Comparison of ENCODE assay signal across 8 cellular contexts in the genomic region with DNA sequence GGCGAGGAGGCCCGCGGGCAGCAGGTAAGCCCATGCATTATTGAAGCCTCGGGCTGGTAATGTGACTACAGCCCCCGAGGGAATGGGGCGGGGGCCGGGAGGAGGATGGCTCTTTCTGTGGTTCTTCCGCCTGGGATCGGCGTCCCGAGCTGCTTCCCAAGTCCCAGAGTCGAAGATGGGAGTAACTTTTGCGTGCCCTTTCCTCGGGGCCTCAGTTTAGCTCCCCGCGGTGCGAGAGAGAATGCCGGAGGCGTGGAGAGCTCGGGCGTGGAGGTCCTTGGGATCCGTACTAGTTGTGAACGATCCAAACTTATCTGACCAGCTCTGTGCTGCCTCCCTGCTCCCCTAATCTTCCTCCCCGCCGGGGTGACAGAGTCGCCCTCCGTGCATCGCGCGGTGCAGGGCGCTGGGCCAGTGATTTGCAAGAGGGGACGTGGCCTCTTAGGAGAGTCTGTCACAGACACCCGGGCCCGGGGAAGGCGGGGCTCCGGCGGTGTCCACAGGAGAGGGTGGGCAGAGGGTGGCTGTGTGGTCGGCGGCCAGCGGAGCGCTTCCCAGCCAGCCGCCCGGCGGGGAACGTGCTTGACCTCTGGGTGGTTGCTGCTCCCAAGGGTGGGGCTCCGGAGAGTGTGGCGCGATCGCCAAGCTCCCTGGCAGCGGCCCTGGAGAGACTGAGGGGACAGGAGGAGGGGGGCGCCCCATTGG. TPM values are rescaled to one million over a fixed set of nuclear protein-coding genes. Genes with fewer than 3 reads are reported as not detected.
A peak's percentile ranks its signal among the peaks of the same experiment; 100 is the strongest.
DNase-seq lines count a peak whose midpoint lies in the region; ATAC-seq and TF ChIP-seq lines count a peak whose summit lies in the region.

No MANE protein-coding gene starts in this region.

- under 1% methylated on average over 51 of the region's 51 CpGs for WGBS in HUES64

- DNase-seq in Ammon's horn (ENCODE audit: low spot score): peak; percentile 27
- DNase-seq in kidney glomerular epithelial cell (lab: John Stamatoyannopoulos, UW): peak; percentile 49
- DNase-seq in stimulated activated CD4-positive, alpha-beta T cell treated with anti-CD3 and anti-CD28 coated beads, Interleukin-12 subunit alpha, Interleukin-12 subunit beta, amount 100 ng/mL, for 4 hours: peak; percentile 32

- no peak for TF ChIP-seq CTCF in VCaP (conservative IDR thresholded peaks at IDR 0.05)

- ATAC-seq in GM19372 (IDR thresholded peaks at IDR 0.05; ENCODE audit: low read depth, unreplicated experiment): peak; percentile 45
- no peak for ATAC-seq in HG03565 (IDR thresholded peaks at IDR 0.05; ENCODE audit: unreplicated experiment)

- peaks cover 16% of the 10 kb centered on the region for H3K27me3 ChIP-seq in HUES64 (ENCODE audit: insufficient read depth, low read length)

- H3K27ac ChIP-seq in HUES64 (ENCODE audit: low read depth, low read length) (no peak overlapping the region; the same call in 1 of the 2 replicates), VCaP (peak overlapping the region; percentile 97), cingulate gyrus (ENCODE audit: low read depth, low read length) (peak overlapping the region; percentile 79)

- peaks cover 12% of the 10 kb centered on the region for H3K4me1 ChIP-seq in HUES64 (ENCODE audit: insufficient read depth, low read length)

- no peaks in the 10 kb centered on the region for H3K36me3 ChIP-seq in HUES64 (ENCODE audit: insufficient read depth, low read length)

- peak overlapping the region; percentile 89 for H3K9ac ChIP-seq in HUES64 (ENCODE audit: low read depth, low read length)

- peak overlapping the region; percentile 90 for H3K4me3 ChIP-seq in HUES64 (ENCODE audit: low read length)

- H3K9me3 ChIP-seq in HUES64 (ENCODE audit: insufficient read depth, low read depth, low read length): no peaks in the 10 kb centered on the region

RNA-seq across cellular contexts. Expression of a gene that starts 0.8 kb away (rescaled TPM):
- 19.5 TPM for polyA plus RNA-seq in HUES64 (2013, experiment 1 of 2)
- 25.1 TPM for polyA plus RNA-seq in HUES64 (2013, experiment 2 of 2)
